Comparison of ENCODE assay signal across 1 cellular context in genomic region chr10:97724341-97724941, GRCh38.
TF ChIP-seq lines count a peak whose summit lies in the region.

No MANE protein-coding gene starts in this region.

TF ChIP-seq in K562, 482 proteins besides CTCF, POLR2A, EP300 and RAD21:
- no peak for TF ChIP-seq HMG20B (CRISPR knock-in tag; IDR thresholded peaks at IDR 0.05)
- peak; percentile 68 for TF ChIP-seq NFIC (IDR thresholded peaks at IDR 0.05)
- TF ChIP-seq, protein P1, sequence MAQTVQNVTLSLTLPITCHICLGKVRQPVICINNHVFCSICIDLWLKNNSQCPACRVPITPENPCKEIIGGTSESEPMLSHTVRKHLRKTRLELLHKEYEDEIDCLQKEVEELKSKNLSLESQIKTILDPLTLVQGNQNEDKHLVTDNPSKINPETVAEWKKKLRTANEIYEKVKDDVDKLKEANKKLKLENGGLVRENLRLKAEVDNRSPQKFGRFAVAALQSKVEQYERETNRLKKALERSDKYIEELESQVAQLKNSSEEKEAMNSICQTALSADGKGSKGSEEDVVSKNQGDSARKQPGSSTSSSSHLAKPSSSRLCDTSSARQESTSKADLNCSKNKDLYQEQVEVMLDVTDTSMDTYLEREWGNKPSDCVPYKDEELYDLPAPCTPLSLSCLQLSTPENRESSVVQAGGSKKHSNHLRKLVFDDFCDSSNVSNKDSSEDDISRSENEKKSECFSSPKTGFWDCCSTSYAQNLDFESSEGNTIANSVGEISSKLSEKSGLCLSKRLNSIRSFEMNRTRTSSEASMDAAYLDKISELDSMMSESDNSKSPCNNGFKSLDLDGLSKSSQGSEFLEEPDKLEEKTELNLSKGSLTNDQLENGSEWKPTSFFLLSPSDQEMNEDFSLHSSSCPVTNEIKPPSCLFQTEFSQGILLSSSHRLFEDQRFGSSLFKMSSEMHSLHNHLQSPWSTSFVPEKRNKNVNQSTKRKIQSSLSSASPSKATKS (CRISPR knock-in tag; IDR thresholded peaks at IDR 0.05) = no peak
- TF ChIP-seq NFATC3 (IDR thresholded peaks at IDR 0.05) = no peak
- no peak for TF ChIP-seq ZNF707 (CRISPR knock-in tag; conservative IDR thresholded peaks at IDR 0.05)
- no peak for TF ChIP-seq ZNF143 (CRISPR knock-in tag; IDR thresholded peaks at IDR 0.05)
- TF ChIP-seq PCBP1 (IDR thresholded peaks at IDR 0.05; ENCODE audit: low read depth, low read length, poor library complexity, severe bottlenecking) = no peak
- TF ChIP-seq BCOR (IDR thresholded peaks at IDR 0.05) = no peak
- TF ChIP-seq TCF7L2 (IDR thresholded peaks at IDR 0.05; ENCODE audit: low read depth, low read length) = no peak
- peak; percentile 59; the same call in 1 of the 2 replicates for TF ChIP-seq CEBPB (tag; IDR thresholded peaks at IDR 0.05)
- no peak for TF ChIP-seq FOXA3 (CRISPR knock-in tag; conservative IDR thresholded peaks at IDR 0.05 in 1 of 2, IDR thresholded peaks at IDR 0.05 in 1 of 2)
